ENCODE assay signal across 32 cellular contexts in the genomic region with DNA sequence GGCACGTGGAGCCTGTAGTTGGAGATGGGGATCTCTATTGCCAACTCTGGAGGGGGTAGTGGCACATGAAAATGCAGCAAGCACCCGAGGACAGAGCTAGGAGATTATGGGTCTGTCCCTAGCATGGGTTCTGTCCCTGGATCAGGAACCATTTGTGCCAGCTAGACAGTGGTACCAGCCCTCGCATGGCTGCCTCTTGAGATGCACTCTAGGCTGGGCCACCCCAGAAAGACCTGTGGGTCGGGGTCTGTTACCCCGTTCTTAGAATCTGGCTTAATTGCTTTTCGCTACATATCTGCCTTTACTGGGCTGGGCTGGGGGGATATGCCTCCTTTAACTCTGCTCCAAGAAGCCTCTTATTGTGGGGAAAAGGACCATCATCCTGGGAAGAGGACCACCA. TPM values are rescaled to one million over a fixed set of nuclear protein-coding genes. Genes with fewer than 3 reads are reported as not detected.
"Had no signal": no experiment of that assay in that cellular context is flagged by ENCODE, and none has a peak within 500 bp of the region (broad histone marks: within the 10 kb centered on the region; RNA-seq: fewer than 3 reads in every experiment).

No MANE protein-coding gene starts in this region.

- H3K4me3 ChIP-seq: ascending aorta, cardiac muscle cell had no signal

- ATAC-seq: activated CD8-positive, alpha-beta T cell treated with anti-CD3 and anti-CD28 coated beads for 36 hours had no signal

- H3K9me3 ChIP-seq: ascending aorta had no signal

- H3K36me3 ChIP-seq: ascending aorta, cardiac muscle cell had no signal

- H3K4me3 Mint-ChIP-seq: activated B cell treated with CpG ODN at 0.5 μM for 24 hours; activated CD4-positive, alpha-beta memory T cell treated with anti-CD3 and anti-CD28 coated beads for 36 hours; activated CD4-positive, alpha-beta T cell treated with anti-CD3 and anti-CD28 coated beads, Interleukin-2, amount 10 ng/mL, durations not matched to agents 24 days and 14 days; activated CD8-positive, alpha-beta T cell treated with anti-CD3 and anti-CD28 coated beads for 36 hours; activated naive CD4-positive, alpha-beta T cell treated with anti-CD3 and anti-CD28 coated beads, Interleukin-2, amount 10 ng/mL, durations not matched to agents 7 days and 5 days; activated naive CD4-positive, alpha-beta T cell treated with anti-CD3 and anti-CD28 coated beads, Interleukin-2, amount 50 U/mL, for 24 hours; activated naive CD8-positive, alpha-beta T cell; activated T-cell treated with anti-CD3 and anti-CD28 coated beads, Interleukin-2, amount 50 U/mL, for 24 hours; brain; T-helper 1 cell treated with Interleukin-12 subunit alpha and Interleukin-12 subunit beta and Interleukin-4 antibody, amounts not matched to agents 30 μg/mL and 1 μg/mL, for 36 hours; T-helper 2 cell treated with Interferon-gamma antibody and Interleukin-4, amounts not matched to agents 5 μg/mL and 100 μg/mL, for 36 hours had no signal

- FAIRE-seq: TTC549 had no signal

- H3K36me3 Mint-ChIP-seq: activated CD4-positive, alpha-beta memory T cell treated with anti-CD3 and anti-CD28 coated beads for 36 hours; activated naive CD4-positive, alpha-beta T cell treated with anti-CD3 and anti-CD28 coated beads, Interleukin-2, amount 10 ng/mL, durations not matched to agents 7 days and 5 days; activated naive CD4-positive, alpha-beta T cell treated with anti-CD3 and anti-CD28 coated beads, Interleukin-2, amount 50 U/mL, for 24 hours; activated naive CD8-positive, alpha-beta T cell had no signal

- H3K27ac ChIP-seq: ascending aorta, cardiac muscle cell, VCaP had no signal

- H3K27me3 ChIP-seq: ascending aorta, cardiac muscle cell had no signal

- H3K27ac Mint-ChIP-seq: activated B cell treated with CpG ODN at 0.5 μM for 24 hours; activated CD4-positive, alpha-beta memory T cell treated with anti-CD3 and anti-CD28 coated beads for 36 hours; activated CD4-positive, alpha-beta T cell treated with anti-CD3 and anti-CD28 coated beads, Interleukin-2, amount 10 ng/mL, durations not matched to agents 24 days and 14 days; activated CD8-positive, alpha-beta T cell treated with anti-CD3 and anti-CD28 coated beads for 36 hours; activated naive CD4-positive, alpha-beta T cell treated with anti-CD3 and anti-CD28 coated beads, Interleukin-2, amount 10 ng/mL, durations not matched to agents 7 days and 5 days; activated naive CD4-positive, alpha-beta T cell treated with anti-CD3 and anti-CD28 coated beads, Interleukin-2, amount 50 U/mL, for 24 hours; activated naive CD8-positive, alpha-beta T cell; activated T-cell treated with anti-CD3 and anti-CD28 coated beads, Interleukin-2, amount 50 U/mL, for 24 hours; activated T-helper 2 cell treated with anti-CD3 and anti-CD28 coated beads, Interferon-gamma antibody, Interleukin-2, Interleukin-4, amounts not matched to agents 10 μg/mL and 5 μg/mL and 100 μg/mL, durations not matched to agents 14 hours and 24 hours and 36 hours; T-helper 1 cell treated with Interleukin-12 subunit alpha and Interleukin-12 subunit beta and Interleukin-4 antibody, amounts not matched to agents 30 μg/mL and 1 μg/mL, for 36 hours; T-helper 2 cell treated with Interferon-gamma antibody and Interleukin-4, amounts not matched to agents 5 μg/mL and 100 μg/mL, for 36 hours had no signal

- DNase-seq: activated B cell treated with CpG ODN at 0.5 μM for 24 hours; activated CD4-positive, alpha-beta memory T cell treated with anti-CD3 and anti-CD28 coated beads for 36 hours; activated CD4-positive, alpha-beta T cell treated with anti-CD3 and anti-CD28 coated beads for 4 hours; activated CD4-positive, alpha-beta T cell treated with anti-CD3 and anti-CD28 coated beads, Interleukin-2, amount 10 ng/mL, durations not matched to agents 24 days and 14 days; activated CD4-positive, alpha-beta T cell treated with anti-CD3 and anti-CD28 coated beads, Interleukin-2, amount 50 U/mL, for 1 hour; activated CD4-positive, alpha-beta T cell treated with anti-CD3 and anti-CD28 coated beads, Interleukin-2, amount 50 U/mL, for 4 hours; activated CD4-positive, CD25-positive, alpha-beta regulatory T cell treated with anti-CD3 and anti-CD28 coated beads, Interleukin-2, amount 50 U/mL, for 72 hours; activated CD8-positive, alpha-beta memory T cell treated with anti-CD3 and anti-CD28 coated beads, Interleukin-2, amount 50 U/mL, for 4 hours; activated CD8-positive, alpha-beta T cell treated with anti-CD3 and anti-CD28 coated beads for 36 hours; activated effector memory CD4-positive, alpha-beta T cell treated with Interleukin-2 at 50 U/mL for 16 hours; activated gamma-delta T cell; activated naive CD4-positive, alpha-beta T cell treated with anti-CD3 and anti-CD28 coated beads, Interleukin-2, amount 10 ng/mL, durations not matched to agents 7 days and 5 days; activated naive CD4-positive, alpha-beta T cell treated with Interleukin-2 at 50 U/mL for 16 hours; activated T-cell treated with anti-CD3 and anti-CD28 coated beads, Interleukin-2, amount 50 U/mL, for 24 hours; activated T-cell treated with anti-CD3 and anti-CD28 coated beads, Interleukin-2, amount 50 U/mL, for 48 hours; amygdala; anterior cingulate cortex; central memory CD4-positive, alpha-beta T cell; T-helper 1 cell; T-helper 2 cell; T-helper 9 cell had no signal

- H3K4me1 ChIP-seq: ascending aorta had no signal

- H3K27me3 Mint-ChIP-seq: activated CD4-positive, alpha-beta T cell treated with anti-CD3 and anti-CD28 coated beads, Interleukin-2, amount 10 ng/mL, durations not matched to agents 24 days and 14 days; activated CD8-positive, alpha-beta T cell treated with anti-CD3 and anti-CD28 coated beads for 36 hours; activated naive CD4-positive, alpha-beta T cell treated with anti-CD3 and anti-CD28 coated beads, Interleukin-2, amount 50 U/mL, for 24 hours; activated naive CD8-positive, alpha-beta T cell; activated T-cell treated with anti-CD3 and anti-CD28 coated beads, Interleukin-2, amount 50 U/mL, for 24 hours had no signal

- H3K9me3 Mint-ChIP-seq: activated CD4-positive, alpha-beta memory T cell treated with anti-CD3 and anti-CD28 coated beads for 36 hours; activated CD4-positive, alpha-beta T cell treated with anti-CD3 and anti-CD28 coated beads, Interleukin-2, amount 10 ng/mL, durations not matched to agents 24 days and 14 days; activated CD8-positive, alpha-beta T cell treated with anti-CD3 and anti-CD28 coated beads for 36 hours; activated naive CD4-positive, alpha-beta T cell treated with anti-CD3 and anti-CD28 coated beads, Interleukin-2, amount 10 ng/mL, durations not matched to agents 7 days and 5 days; activated naive CD4-positive, alpha-beta T cell treated with anti-CD3 and anti-CD28 coated beads, Interleukin-2, amount 50 U/mL, for 24 hours; activated T-cell treated with anti-CD3 and anti-CD28 coated beads, Interleukin-2, amount 50 U/mL, for 24 hours; activated T-helper 2 cell treated with anti-CD3 and anti-CD28 coated beads, Interferon-gamma antibody, Interleukin-2, Interleukin-4, amounts not matched to agents 10 μg/mL and 5 μg/mL and 100 μg/mL, durations not matched to agents 14 hours and 24 hours and 36 hours; T-helper 2 cell treated with Interferon-gamma antibody and Interleukin-4, amounts not matched to agents 5 μg/mL and 100 μg/mL, for 36 hours had no signal

RNA-seq across cellular contexts. Expression of a gene that starts 54.5 kb away (rescaled TPM):
- total RNA-seq: activated CD8-positive, alpha-beta memory T cell treated with anti-CD3 and anti-CD28 coated beads for 36 hours had no signal
